In genomic region chr7:29345590-29345989, GRCh38 we compare ENCODE assay signal across 8 cellular contexts.
DNase-seq lines count a peak whose midpoint lies in the region; ATAC-seq and TF ChIP-seq lines count a peak whose summit lies in the region.

No MANE protein-coding gene starts in this region.

- CTCF ChIA-PET in PC-3 (lab: Charles Lee): interaction anchor here (0.5 to 1.7 kb wide), 9 partner anchors 29 to 424 kb away, joined by 3 to 17 read pairs (median 5); no protein-coding TSS in a partner anchor

- no peak for TF ChIP-seq EP300 in esophagus muscularis mucosa (IDR thresholded peaks at IDR 0.05)

- no peaks in the 10 kb centered on the region for H3K9me2 ChIP-seq in PC-3 (replicated peaks; ENCODE audit: low read length)

- intact Hi-C loops in PC-3 (cut with micrococcal nuclease): loop anchor here (1.0 to 10.0 kb wide), 4 partner anchors 59 to 239 kb away; no protein-coding TSS in a partner anchor
- intact Hi-C loops in esophagus muscularis mucosa (cut with DNase I): loop anchor here (5.0 kb wide), 1 partner anchor 158 kb away; no protein-coding TSS in a partner anchor

- ATAC-seq in PC-3: peak; percentile 53
- ATAC-seq in HG02981 (IDR thresholded peaks at IDR 0.05; ENCODE audit: unreplicated experiment): no peak

- H3K4me3 ChIP-seq in PC-3 (ENCODE audit: low read length) (no peak overlapping the region), epithelial cell of esophagus (ENCODE audit: low read length) (no peak overlapping the region), osteoblast (ENCODE audit: insufficient read depth, low read length) (no peak overlapping the region), esophagus muscularis mucosa (no peak overlapping the region)

- peak; percentile 25 for DNase-seq in stimulated activated CD4-positive, alpha-beta T cell treated with anti-CD3 and anti-CD28 coated beads, Interleukin-15, amount 100 ng/mL, for 24 hours
- no peak for DNase-seq in stimulated activated CD4-positive, alpha-beta T cell treated with anti-CD3 and anti-CD28 coated beads, Interleukin-4, amount 100 ng/mL, for 1 hour
- DNase-seq in PC-3: peak; percentile 57
- DNase-seq in epithelial cell of esophagus (ENCODE audit: low read depth): peak; percentile 59
- DNase-seq in osteoblast (ENCODE audit: insufficient read length, low spot score, missing footprints): no peak
- DNase-seq in esophagus muscularis mucosa (ENCODE audit: extremely low spot score): no peak
- DNase-seq in cortex of kidney (lab: John Stamatoyannopoulos, UW): no peak

- H4K20me1 ChIP-seq in PC-3 (ENCODE audit: low read length) (no peaks in the 10 kb centered on the region), osteoblast (ENCODE audit: insufficient read depth, low read length) (no peaks in the 10 kb centered on the region)

- H3K79me2 ChIP-seq in PC-3 (ENCODE audit: low read length) (no peaks in the 10 kb centered on the region), osteoblast (ENCODE audit: insufficient read depth, low read length) (no peaks in the 10 kb centered on the region)

- no peak for TF ChIP-seq POLR2A in esophagus muscularis mucosa (IDR thresholded peaks at IDR 0.05; ENCODE audit: low read depth)

- peaks cover 19% of the 10 kb centered on the region for H3K4me1 ChIP-seq in PC-3 (ENCODE audit: insufficient read depth, low read length)
- no peaks in the 10 kb centered on the region for H3K4me1 ChIP-seq in osteoblast (ENCODE audit: insufficient read depth, low read length)
- H3K4me1 ChIP-seq in esophagus muscularis mucosa: peaks cover 0 to 7% (median 3%) of the 10 kb centered on the region in 4 donors

- H3K9me3 ChIP-seq in PC-3 (ENCODE audit: low read length) (no peaks in the 10 kb centered on the region), osteoblast (ENCODE audit: low read depth, low read length) (no peaks in the 10 kb centered on the region), esophagus muscularis mucosa (no peaks in the 10 kb centered on the region)

- no peaks in the 10 kb centered on the region for H3F3A ChIP-seq in PC-3 (ENCODE audit: low read length, unreplicated experiment)

- BruUV-seq in PC-3 (replicated peaks; lab: Mats Ljungman, UMichigan): no TSS peak

- WGBS in esophagus muscularis mucosa: 85% methylated on average over 9 of the region's 9 CpGs

- H3K27me3 ChIP-seq in PC-3 (ENCODE audit: low read length) (no peaks in the 10 kb centered on the region), osteoblast (ENCODE audit: insufficient read depth, low read length) (peaks cover 16% of the 10 kb centered on the region), esophagus muscularis mucosa (no peaks in the 10 kb centered on the region)

- no peak overlapping the region for H3K9ac ChIP-seq in PC-3 (ENCODE audit: low read length)

- H3K4me2 ChIP-seq in PC-3 (ENCODE audit: low read length): no peak overlapping the region
- no peak overlapping the region for H3K4me2 ChIP-seq in osteoblast (ENCODE audit: insufficient read depth, low read length)

- peak; percentile 65 for TF ChIP-seq CTCF in PC-3 (conservative IDR thresholded peaks at IDR 0.05; ENCODE audit: low read depth, low read length)
- peak; percentile 36 for TF ChIP-seq CTCF in epithelial cell of esophagus (IDR thresholded peaks at IDR 0.05; ENCODE audit: insufficient read depth, low read depth, low read length, missing control alignments)
- TF ChIP-seq CTCF in osteoblast (IDR thresholded peaks at IDR 0.05; ENCODE audit: extremely low read depth, low read depth, low read length): peak; percentile 34
- peak in 1 of 3 experiments; percentile 30 for TF ChIP-seq CTCF in esophagus muscularis mucosa (IDR thresholded peaks at IDR 0.05)

- H3K27ac ChIP-seq in PC-3 (ENCODE audit: low read length) (no peak overlapping the region), osteoblast (ENCODE audit: low read depth, low read length) (no peak overlapping the region), esophagus muscularis mucosa (replicated peaks in 1 of 4) (no peak overlapping the region)

- no peaks in the 10 kb centered on the region for H3K36me3 ChIP-seq in PC-3 (ENCODE audit: low read depth, low read length)
- H3K36me3 ChIP-seq in osteoblast (ENCODE audit: insufficient read depth, low read length): no peaks in the 10 kb centered on the region
- no peaks in the 10 kb centered on the region for H3K36me3 ChIP-seq in esophagus muscularis mucosa

- H2AFZ ChIP-seq in PC-3 (ENCODE audit: low read length) (no peak overlapping the region), osteoblast (ENCODE audit: low read length) (no peak overlapping the region)

- POLR2A ChIA-PET in PC-3 (lab: Charles Lee; ENCODE audit: unreplicated experiment): no interaction called here

Comparison
In these comparisons a context has a peak if more than half of its experiments do, and no peak if none do; other contexts are left out.
1. DNase-seq: peak in stimulated activated CD4-positive, alpha-beta T cell treated with anti-CD3 and anti-CD28 coated beads, Interleukin-15, amount 100 ng/mL, for 24 hours (single experiment), PC-3 (single experiment) and epithelial cell of esophagus (single experiment); none in stimulated activated CD4-positive, alpha-beta T cell treated with anti-CD3 and anti-CD28 coated beads, Interleukin-4, amount 100 ng/mL, for 1 hour (single experiment), osteoblast (single experiment), esophagus muscularis mucosa (single experiment) and cortex of kidney (single experiment).